In the genomic region with DNA sequence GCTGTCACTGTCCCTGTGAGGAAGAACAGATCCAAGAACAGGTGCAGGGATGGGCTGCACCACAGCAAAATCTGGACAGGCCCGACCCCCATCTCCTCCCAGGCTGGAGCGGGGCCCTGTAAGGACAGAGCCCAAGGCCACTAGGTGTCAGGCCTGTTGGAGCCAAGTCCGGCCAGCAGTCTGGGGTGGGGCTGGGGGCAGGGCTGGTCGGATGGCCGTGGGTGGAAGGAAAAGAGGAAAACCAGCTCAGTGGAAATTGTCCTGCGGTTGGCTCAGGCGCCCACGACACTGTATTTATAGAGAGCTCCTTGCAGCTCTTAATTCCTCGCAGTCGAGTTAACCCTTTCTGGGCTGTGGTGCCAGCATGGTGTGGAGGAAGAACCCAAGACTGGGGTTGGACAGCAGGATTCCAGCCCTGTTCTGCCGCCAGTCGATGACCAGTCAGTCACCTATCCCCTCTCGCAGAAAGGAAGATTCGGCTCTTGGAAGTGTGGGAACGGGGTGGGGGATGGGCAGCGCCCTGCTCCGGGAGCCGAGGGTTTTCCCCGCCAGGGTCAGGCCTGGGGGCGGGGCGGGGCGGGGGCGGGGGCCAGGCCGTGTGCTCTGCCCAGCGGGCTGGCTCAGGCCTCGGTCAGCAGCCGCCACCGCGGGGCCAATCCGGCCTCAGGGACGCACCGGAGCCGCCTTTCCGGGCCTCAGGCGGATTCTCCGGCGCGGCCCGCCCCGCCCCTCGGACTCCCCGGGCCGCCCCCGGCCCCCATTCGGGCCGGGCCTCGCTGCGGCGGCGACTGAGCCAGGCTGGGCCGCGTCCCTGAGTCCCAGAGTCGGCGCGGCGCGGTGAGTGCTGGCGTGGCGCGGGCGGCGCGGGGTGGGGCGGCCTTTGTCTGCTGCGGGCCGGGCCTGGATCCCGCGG, we compare ENCODE assay signal across 1 cellular context.
TF ChIP-seq lines count a peak whose summit lies in the region.

A gene (plus strand): TSS at position 760 of the 913 bp plus-strand sequence. CDS start 15,257 bp downstream, outside the sequence.

TF ChIP-seq in H1, 55 proteins besides CTCF, POLR2A, EP300 and RAD21:
- TF ChIP-seq SIN3A (conservative IDR thresholded peaks at IDR 0.05 in 1 of 2, IDR thresholded peaks at IDR 0.05 in 1 of 2; ENCODE audit: low read depth in 1 of 2, low read length in 2 of 2) (no peak; a peak in 1 of 4 replicates), ASH2L (IDR thresholded peaks at IDR 0.05; ENCODE audit: low read length) (peak; percentile 80), CEBPB (IDR thresholded peaks at IDR 0.05; ENCODE audit: low read depth, low read length) (no peak), TCF12 (IDR thresholded peaks at IDR 0.05; ENCODE audit: low read depth, low read length) (no peak), EGR1 (IDR thresholded peaks at IDR 0.05; ENCODE audit: borderline replicate concordance, low read depth, low read length) (peak; percentile 23; the same call in 1 of the 2 replicates), SIX5 (IDR thresholded peaks at IDR 0.05; ENCODE audit: low read depth, low read length) (no peak), BACH1 (IDR thresholded peaks at IDR 0.05; ENCODE audit: low read length) (no peak), HDAC2 (IDR thresholded peaks at IDR 0.05; ENCODE audit: borderline replicate concordance in 1 of 2, low read depth in 2 of 2, low read length in 2 of 2) (peak in 1 of 2 experiments; percentile 1; a peak in 1 of 4 replicates), KDM4A (IDR thresholded peaks at IDR 0.05; ENCODE audit: low read depth, low read length, severe bottlenecking) (peak; percentile 12), SP4 (IDR thresholded peaks at IDR 0.05; ENCODE audit: low read length) (0 out of 2 replicates have a peak, but pooled peaks have one; percentile 24), RBBP5 (IDR thresholded peaks at IDR 0.05; ENCODE audit: borderline replicate concordance, low read depth, low read length) (peak; percentile 80; the same call in 1 of the 2 replicates), CTBP2 (IDR thresholded peaks at IDR 0.05; ENCODE audit: borderline replicate concordance, insufficient read depth, insufficient read length, low read length) (no peak), PHF8 (conservative IDR thresholded peaks at IDR 0.05; ENCODE audit: low read depth, low read length) (peak; percentile 67; the same call in 1 of the 2 replicates), SP1 (IDR thresholded peaks at IDR 0.05; ENCODE audit: low read depth, low read length) (no peak; the same call in 1 of the 2 replicates), POLR2AphosphoS5 (IDR thresholded peaks at IDR 0.05; ENCODE audit: low read depth, low read length) (peak; percentile 50; the same call in 1 of the 2 replicates), RFX5 (IDR thresholded peaks at IDR 0.05; ENCODE audit: borderline replicate concordance, low read depth, low read length) (no peak), BCL11A (IDR thresholded peaks at IDR 0.05; ENCODE audit: low read depth in 2 of 2, low read length in 2 of 2) (no peak), JUND (IDR thresholded peaks at IDR 0.05; ENCODE audit: low read length) (no peak), KDM1A (IDR thresholded peaks at IDR 0.05; ENCODE audit: borderline replicate concordance, low read length) (no peak)
- TF ChIP-seq, protein P1, sequence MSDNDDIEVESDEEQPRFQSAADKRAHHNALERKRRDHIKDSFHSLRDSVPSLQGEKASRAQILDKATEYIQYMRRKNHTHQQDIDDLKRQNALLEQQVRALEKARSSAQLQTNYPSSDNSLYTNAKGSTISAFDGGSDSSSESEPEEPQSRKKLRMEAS (IDR thresholded peaks at IDR 0.05): peak; percentile 9
